11 cellular contexts compared by ENCODE assay signal in the genomic region with DNA sequence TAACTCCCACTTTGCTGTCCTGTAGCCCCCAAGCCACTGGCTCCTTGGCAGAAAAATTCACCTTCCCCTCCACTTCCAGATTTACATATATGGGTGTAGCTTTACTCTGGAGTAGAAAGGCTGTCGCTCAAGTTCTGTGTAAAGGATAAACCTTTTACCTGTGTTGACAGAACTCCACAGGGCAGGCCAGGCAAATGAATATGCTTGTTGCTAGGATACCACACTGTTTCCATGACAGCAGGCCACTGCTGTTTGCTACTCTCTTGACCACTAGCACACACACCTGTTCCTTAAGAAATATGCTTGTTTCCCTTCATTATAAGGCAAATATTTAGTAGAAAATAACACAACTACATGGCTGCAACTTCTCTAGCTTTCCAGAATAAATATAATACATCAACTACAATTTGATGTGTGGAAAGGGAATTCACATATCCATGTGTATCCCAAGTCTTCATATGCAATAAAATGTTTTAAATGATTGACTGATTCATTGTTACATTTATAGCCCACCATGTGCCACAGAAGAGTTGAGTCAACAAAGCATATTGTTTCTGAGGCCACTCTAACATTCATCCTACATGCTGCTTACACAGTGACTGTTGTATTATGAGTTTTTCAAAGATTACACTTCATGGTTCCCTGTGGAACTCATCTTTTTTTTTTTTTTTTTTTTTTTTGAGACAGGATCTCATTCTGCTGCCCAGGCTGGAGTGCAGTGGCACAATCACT. TPM values are rescaled to one million over a fixed set of nuclear protein-coding genes. Genes with fewer than 3 reads are reported as not detected.
DNase-seq lines count a peak whose midpoint lies in the region; ATAC-seq, FAIRE-seq and TF ChIP-seq lines count a peak whose summit lies in the region.
"Had no signal": no experiment of that assay in that cellular context is flagged by ENCODE, and none has a peak within 500 bp of the region (broad histone marks: within the 10 kb centered on the region; RNA-seq: fewer than 3 reads in every experiment).

No MANE protein-coding gene starts in this region.

- H3K56ac ChIP-seq in H1 (replicated peaks; ENCODE audit: insufficient read length, low read depth, low read length): no peak overlapping the region

- CTCF ChIA-PET in H1 (lab: Charles Lee; ENCODE audit: partially characterized antibody): interaction anchor here (1.9 kb wide), 1 partner anchor 12 kb away, joined by 7 read pairs; no protein-coding TSS in a partner anchor

- peak overlapping the region in 1 of 2 experiments; percentile 24; a peak in 1 of 4 replicates for H3K4me2 ChIP-seq in H1 (ENCODE audit: insufficient read depth in 1 of 2, low read depth in 2 of 2, low read length in 2 of 2)

- H4K91ac ChIP-seq in H1 (replicated peaks; ENCODE audit: insufficient read length, low read length): no peak overlapping the region

- peaks cover 26% of the 10 kb centered on the region for H3K4me1 Mint-ChIP-seq in progenitor cell of endocrine pancreas (ENCODE audit: low read depth)

- H3K36me3 ChIP-seq in H1 (ENCODE audit: control insufficient read depth in 2 of 4, insufficient read depth in 4 of 4, low read length in 3 of 4): no peaks in the 10 kb centered on the region
- H3K36me3 ChIP-seq in spleen: no peaks in the 10 kb centered on the region

- 7% methylated on average over 1 of the region's 1 CpG; no CpG with 5 or more reads in 1 of the 2 experiments for WGBS in H1 (ENCODE audit: extremely low coverage in 1 of 2, insufficient coverage in 1 of 2, insufficient read length in 1 of 2, insufficient replicate concordance in 2 of 2, low coverage in 1 of 2, low lambda C conversion rate in 2 of 2, missing lambda C conversion rate in 1 of 2), 2 experiments
- WGBS in spleen, 5 donors: 61 to 73% (median 68%) methylated on average over 1 of the region's 1 CpG

- no peak overlapping the region for H2BK120ac ChIP-seq in H1 (replicated peaks; ENCODE audit: low read depth, low read length)

- no peak overlapping the region for H2BK12ac ChIP-seq in H1 (ENCODE audit: low read depth, low read length)

- H3K27ac Mint-ChIP-seq in progenitor cell of endocrine pancreas: peak overlapping the region; percentile 88
- H3K27ac Mint-ChIP-seq: brain had no signal

- H3K27ac ChIP-seq in H1 (ENCODE audit: low read depth, low read length) (no peak overlapping the region), spleen (no peak overlapping the region)

- no peak overlapping the region for H3K9ac ChIP-seq in H1 (replicated peaks in 1 of 4; ENCODE audit: extremely low read depth in 1 of 4, low read depth in 3 of 4, low read length in 3 of 4)

- no peak for TF ChIP-seq CTCF in H1 (IDR thresholded peaks at IDR 0.05; ENCODE audit: control extremely low read depth in 1 of 3, insufficient read depth in 1 of 3, low read depth in 1 of 3, low read length in 3 of 3)
- no peak for TF ChIP-seq CTCF in progenitor cell of endocrine pancreas (IDR thresholded peaks at IDR 0.05; ENCODE audit: unreplicated experiment)
- TF ChIP-seq CTCF in spleen (IDR thresholded peaks at IDR 0.05 in 8 of 11, conservative IDR thresholded peaks at IDR 0.05 in 3 of 11): no peak
- TF ChIP-seq CTCF in GM10266 (IDR thresholded peaks at IDR 0.05; ENCODE audit: control insufficient read depth, insufficient read depth, low read depth, missing control alignments): no peak

- H2AFZ ChIP-seq in H1 (ENCODE audit: low read length): no peak overlapping the region

- H3K14ac ChIP-seq in H1 (ENCODE audit: insufficient read length): no peak overlapping the region

- TF ChIP-seq POLR2A in H1 (IDR thresholded peaks at IDR 0.05; ENCODE audit: control extremely low read depth in 1 of 2, low read depth in 2 of 2, low read length in 2 of 2) (no peak), spleen (IDR thresholded peaks at IDR 0.05) (no peak)

- no peaks in the 10 kb centered on the region for H3K9me3 ChIP-seq in H1 (ENCODE audit: insufficient read depth in 2 of 2, low read depth in 1 of 2, low read length in 1 of 2)
- no peaks in the 10 kb centered on the region for H3K9me3 ChIP-seq in spleen

- TF ChIP-seq RAD21 in H1 (IDR thresholded peaks at IDR 0.05 in 1 of 2, conservative IDR thresholded peaks at IDR 0.05 in 1 of 2; ENCODE audit: low read depth in 2 of 2, low read length in 2 of 2): no peak

- no peak overlapping the region for H4K8ac ChIP-seq in H1 (ENCODE audit: extremely low read depth, insufficient read depth, low read length)

- no peak overlapping the region for H3K4me3 Mint-ChIP-seq in progenitor cell of endocrine pancreas (ENCODE audit: low read depth)
- H3K4me3 Mint-ChIP-seq: brain had no signal

- no peaks in the 10 kb centered on the region for H3K9me3 Mint-ChIP-seq in progenitor cell of endocrine pancreas (ENCODE audit: low read depth)
- H3K9me3 Mint-ChIP-seq: brain had no signal

- H3K4me1 ChIP-seq in H1 (replicated peaks in 1 of 4; ENCODE audit: control insufficient read depth in 3 of 4, insufficient read depth in 4 of 4, low read length in 3 of 4): no peaks in the 10 kb centered on the region
- H3K4me1 ChIP-seq in spleen: peaks cover 0 to 18% (median 4%) of the 10 kb centered on the region in 6 donors

- H4K20me1 ChIP-seq in H1 (replicated peaks in 1 of 2; ENCODE audit: control insufficient read depth in 1 of 2, insufficient read depth in 2 of 2, low read length in 2 of 2): no peaks in the 10 kb centered on the region

- no peak overlapping the region for H2BK15ac ChIP-seq in H1 (ENCODE audit: low read length)

- no peaks in the 10 kb centered on the region for H3K79me2 ChIP-seq in H1 (ENCODE audit: control insufficient read depth in 1 of 2, insufficient read depth in 2 of 2, low read length in 2 of 2)

- H4K5ac ChIP-seq in H1 (ENCODE audit: insufficient read length, low read depth, low read length): no peak overlapping the region

- intact Hi-C loops in spleen (cut with DNase I; ENCODE audit: low total_unique reads): no loop called here

- no peaks in the 10 kb centered on the region; the same call in 1 of the 2 replicates for H3K23me2 ChIP-seq in H1 (ENCODE audit: low read depth, low read length)

- H3K36me3 Mint-ChIP-seq in progenitor cell of endocrine pancreas (ENCODE audit: insufficient read depth): no peaks in the 10 kb centered on the region
- H3K36me3 Mint-ChIP-seq: brain had no signal

- no peaks in the 10 kb centered on the region for H3K27me3 Mint-ChIP-seq in progenitor cell of endocrine pancreas
- H3K27me3 Mint-ChIP-seq: brain had no signal

- H3K4me3 ChIP-seq in H1 (ENCODE audit: extremely low read depth in 1 of 4, insufficient read depth in 2 of 4, low read depth in 3 of 4, low read length in 4 of 4) (no peak overlapping the region), spleen (no peak overlapping the region)

- no peak overlapping the region for H3K18ac ChIP-seq in H1 (ENCODE audit: extremely low read depth, low read length)

- no peaks in the 10 kb centered on the region for H3K79me1 ChIP-seq in H1 (ENCODE audit: low read depth, low read length)

- H2BK20ac ChIP-seq in H1 (ENCODE audit: low read length): no peak overlapping the region

- no peak overlapping the region for H2BK5ac ChIP-seq in H1 (ENCODE audit: low read depth, low read length)

- peak; percentile 96 for FAIRE-seq in H1 (lab: Jason Lieb, UNC)
- FAIRE-seq: RCC 7860 had no signal

- no peaks in the 10 kb centered on the region for H3K27me3 ChIP-seq in H1 (replicated peaks in 1 of 4; ENCODE audit: control insufficient read depth in 3 of 4, extremely low read depth in 1 of 4, insufficient read depth in 3 of 4, low read length in 3 of 4)
- H3K27me3 ChIP-seq in spleen (replicated peaks in 1 of 7): no peaks in the 10 kb centered on the region

- no peak; a peak in 1 of 3 replicates for TF ChIP-seq EP300 in H1 (IDR thresholded peaks at IDR 0.05; ENCODE audit: borderline replicate concordance in 1 of 2, low read depth in 2 of 2, low read length in 2 of 2)

- DNase-seq in HuH-7 (ENCODE audit: low spot score) (peak; percentile 22), NCI-H510A treated with DMSO at 0.1 percent for 48 hours (lab: John Stamatoyannopoulos, UW) (peak; percentile 22), H1 (ENCODE audit: low read depth in 1 of 2, low spot score in 2 of 2) (peak in 1 of 2 experiments; percentile 63), progenitor cell of endocrine pancreas (ENCODE audit: low spot score, unreplicated experiment) (peak; percentile 66), spleen (no peak), mesenteric fat pad (ENCODE audit: low spot score) (no peak), GM10266 (ENCODE audit: extremely low spot score) (no peak)
- DNase-seq: activated CD4-positive, alpha-beta T cell treated with anti-CD3 and anti-CD28 coated beads, Interleukin-2, amount 50 U/mL, for 1 hour had no signal

- POLR2A ChIA-PET in H1 (lab: Charles Lee; ENCODE audit: partially characterized antibody): no interaction called here

- H3K4ac ChIP-seq in H1 (replicated peaks; ENCODE audit: insufficient read length, low read depth, low read length): no peak overlapping the region

- no peak overlapping the region for H3K23ac ChIP-seq in H1 (ENCODE audit: insufficient read length)

- no peak overlapping the region for H2AK5ac ChIP-seq in H1 (ENCODE audit: low read depth, low read length)

- ATAC-seq in HG03342 (IDR thresholded peaks at IDR 0.05; ENCODE audit: unreplicated experiment): no peak

TF ChIP-seq in H1, 55 proteins besides CTCF, POLR2A, EP300 and RAD21 (continues in another document):
- TF ChIP-seq SRF (IDR thresholded peaks at IDR 0.05; ENCODE audit: low read depth, low read length) (no peak), TCF12 (IDR thresholded peaks at IDR 0.05; ENCODE audit: low read depth, low read length) (0 out of 2 replicates have a peak, but pooled peaks have one; percentile 23), POLR2AphosphoS5 (IDR thresholded peaks at IDR 0.05; ENCODE audit: low read depth, low read length) (no peak), EZH2 (IDR thresholded peaks at IDR 0.05; ENCODE audit: low read depth, low read length, severe bottlenecking) (no peak), JUN (IDR thresholded peaks at IDR 0.05; ENCODE audit: low read depth, low read length) (no peak)

RNA-seq across cellular contexts. Expression of a gene that starts 56.2 kb away (rescaled TPM):
- 46.0 and 48.9 TPM in 2 replicates for total RNA-seq in H1 (2021; fragmentation: NEBNext Ultra II Directional; extraction: Animal tissue kit (Norgen Biotek cat#: 25700))
- 4.2 TPM in 2 replicates for polyA plus RNA-seq in H1 (2011; rRNA removed)
- polyA plus RNA-seq in H1 (2011; cell fraction: cytosol; rRNA removed): 8.6 TPM
- polyA plus RNA-seq in H1 (2011; cell fraction: nucleus; rRNA removed): 9.4 TPM
- polyA plus RNA-seq in H1 (2012, experiment 1 of 2): 13.6 to 33.5 TPM (median 17.2 TPM) in 4 replicates
- polyA plus RNA-seq in H1 (2012, experiment 2 of 2): 1.1 TPM
- 36.9 TPM for polyA plus RNA-seq in H1 (2013, experiment 1 of 2)
- 32.5 TPM for polyA plus RNA-seq in H1 (2013, experiment 2 of 2)
- 18.3 and 24.9 TPM in 2 replicates for polyA minus RNA-seq in H1 (2011; rRNA and poly(A)+ RNA removed)
- polyA minus RNA-seq in H1 (2011; cell fraction: cytosol; rRNA and poly(A)+ RNA removed): 15.1 TPM
- 63.4 TPM for polyA minus RNA-seq in H1 (2011; cell fraction: nucleus; rRNA and poly(A)+ RNA removed)
- total RNA-seq in progenitor cell of endocrine pancreas: 59.4 and 62.0 TPM in 2 replicates
- total RNA-seq in spleen: 100 to 1,000 TPM in 2 of 7 donors, 10 to 100 TPM in 5; 62.7 to 111 (median 88.3) TPM
- polyA plus RNA-seq in spleen: 10 to 100 TPM in 1 of 3 donors, 1 to 10 TPM in 2; 8.9 to 14.7 (median 9.1) TPM
- 61.8 TPM for total RNA-seq in mesenteric fat pad

Comparison
In these comparisons a context has a peak if more than half of its experiments do, and no peak if none do; other contexts are left out.
1. DNase-seq: peak in HuH-7 (single experiment), NCI-H510A treated with DMSO at 0.1 percent for 48 hours (single experiment) and progenitor cell of endocrine pancreas (single experiment); none in spleen (single experiment), mesenteric fat pad (single experiment) and GM10266 (single experiment).